In the genomic region with DNA sequence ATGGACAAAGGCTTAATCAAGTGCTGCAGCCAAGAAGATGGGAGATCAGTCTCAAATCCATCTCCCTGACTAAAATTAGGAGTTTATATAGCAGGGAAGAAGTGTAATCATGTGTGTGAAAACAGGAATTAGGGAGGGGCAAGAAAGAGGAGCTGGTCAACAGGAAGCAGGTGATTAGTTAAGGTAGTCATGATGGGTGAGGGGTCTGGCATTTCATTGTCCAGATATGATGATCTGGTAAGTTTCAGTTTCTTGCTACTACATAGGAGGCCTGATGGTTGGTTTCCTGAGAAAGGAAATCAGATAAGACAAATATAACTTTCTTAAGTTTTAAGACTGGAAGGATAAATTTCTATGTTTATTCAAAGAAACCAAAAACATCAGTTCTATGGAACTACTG, we compare ENCODE assay signal across 30 cellular contexts.
"Had no signal": no experiment of that assay in that cellular context is flagged by ENCODE, and none has a peak within 500 bp of the region (broad histone marks: within the 10 kb centered on the region; RNA-seq: fewer than 3 reads in every experiment).

No MANE protein-coding gene starts in this region.

- H3K4me3 ChIP-seq: esophagus squamous epithelium, heart left ventricle had no signal

- ATAC-seq: activated CD4-positive, alpha-beta T cell treated with anti-CD3 and anti-CD28 coated beads for 36 hours; activated naive CD4-positive, alpha-beta T cell treated with anti-CD3 and anti-CD28 coated beads, Interleukin-2, amount 50 U/mL, for 72 hours; activated T-cell treated with anti-CD3 and anti-CD28 coated beads, Interleukin-2, amount 50 U/mL, for 72 hours; effector memory CD8-positive, alpha-beta T cell; heart left ventricle; T-helper 17 cell had no signal

- FAIRE-seq: astrocyte, colon, frontal cortex had no signal

- H3K36me3 ChIP-seq: brain microvascular endothelial cell, esophagus squamous epithelium, heart left ventricle had no signal

- H3K9me3 ChIP-seq: esophagus squamous epithelium, heart left ventricle had no signal

- H3K27me3 ChIP-seq: brain microvascular endothelial cell, heart left ventricle had no signal

- H3K27ac ChIP-seq: brain microvascular endothelial cell, epithelial cell of prostate, esophagus squamous epithelium, heart left ventricle had no signal

- H3K4me1 ChIP-seq: esophagus squamous epithelium, heart left ventricle had no signal

- DNase-seq: activated CD4-positive, alpha-beta memory T cell treated with anti-CD3 and anti-CD28 coated beads, Interleukin-2, amount 10 ng/mL, durations not matched to agents 7 days and 5 days; activated CD4-positive, alpha-beta T cell treated with anti-CD3 and anti-CD28 coated beads for 36 hours; activated CD4-positive, alpha-beta T cell treated with anti-CD3 and anti-CD28 coated beads, Interleukin-2, amount 10 ng/mL, durations not matched to agents 7 days and 5 days; activated CD4-positive, CD25-positive, alpha-beta regulatory T cell; activated CD4-positive, CD25-positive, alpha-beta regulatory T cell treated with anti-CD3 and anti-CD28 coated beads, Interleukin-2, amount 50 U/mL, for 72 hours; activated CD8-positive, alpha-beta memory T cell treated with anti-CD3 and anti-CD28 coated beads, Interleukin-2, amount 50 U/mL, for 48 hours; activated gamma-delta T cell; activated naive CD4-positive, alpha-beta T cell; activated naive CD4-positive, alpha-beta T cell treated with anti-CD3 and anti-CD28 coated beads, Interleukin-2, amount 10 ng/mL, durations not matched to agents 7 days and 5 days; activated naive CD8-positive, alpha-beta T cell treated with anti-CD3 and anti-CD28 coated beads, Interleukin-2, amount 10 ng/mL, durations not matched to agents 7 days and 5 days; activated T-cell treated with anti-CD3 and anti-CD28 coated beads for 4 hours; activated T-cell treated with anti-CD3 and anti-CD28 coated beads, Interleukin-2, amount 50 U/mL, for 24 hours; activated T-cell treated with anti-CD3 and anti-CD28 coated beads, Interleukin-2, amount 50 U/mL, for 72 hours; anterior cingulate cortex; brain microvascular endothelial cell; caudate nucleus; cortex of kidney; dermis blood vessel endothelial cell; effector CD4-positive, alpha-beta T cell; effector memory CD8-positive, alpha-beta T cell; esophagus squamous epithelium; glutamatergic neuron; heart left ventricle; T-helper 1 cell; T-helper 17 cell had no signal
